In the genomic region with DNA sequence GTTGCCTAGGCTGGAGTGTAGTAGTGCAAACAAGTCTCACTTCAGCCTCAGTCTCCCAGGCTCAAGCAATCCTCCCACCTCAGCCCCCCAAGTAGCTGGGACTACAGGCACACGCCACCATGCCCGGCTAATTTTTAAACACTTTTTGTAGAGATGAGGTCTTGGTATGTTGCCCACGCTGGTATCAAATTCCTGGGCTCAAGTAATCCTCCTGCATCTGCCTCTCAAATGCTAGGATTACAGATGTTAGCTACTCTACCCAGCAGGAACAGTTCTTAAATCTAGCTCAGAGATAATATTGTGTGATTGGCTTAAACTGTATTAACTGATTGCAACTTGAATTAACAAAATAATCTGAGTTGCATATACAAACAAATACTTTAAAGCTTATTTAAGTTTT, we compare ENCODE assay signal across 24 cellular contexts.
"Had no signal": no experiment of that assay in that cellular context is flagged by ENCODE, and none has a peak within 500 bp of the region (broad histone marks: within the 10 kb centered on the region; RNA-seq: fewer than 3 reads in every experiment).

No MANE protein-coding gene starts in this region.

- H3K27ac Mint-ChIP-seq: activated naive CD4-positive, alpha-beta T cell treated with anti-CD3 and anti-CD28 coated beads for 36 hours; activated naive CD8-positive, alpha-beta T cell treated with anti-CD3 and anti-CD28 coated beads for 36 hours had no signal

- H3K27me3 ChIP-seq: adrenal gland, body of pancreas, left lung, pancreas, spleen, tibial nerve had no signal

- H3K4me3 Mint-ChIP-seq: activated naive CD4-positive, alpha-beta T cell treated with anti-CD3 and anti-CD28 coated beads for 36 hours; activated naive CD8-positive, alpha-beta T cell treated with anti-CD3 and anti-CD28 coated beads for 36 hours had no signal

- H3K27ac ChIP-seq: adrenal gland, body of pancreas, epithelial cell of prostate, left lung, lower lobe of right lung, pancreas, psoas muscle, spleen, tibial nerve, VCaP had no signal

- H3K4me3 ChIP-seq: adrenal gland, body of pancreas, left lung, lower lobe of right lung, mucosa of descending colon, pancreas, psoas muscle, spleen, tibial nerve had no signal

- H3K4me1 Mint-ChIP-seq: activated naive CD8-positive, alpha-beta T cell treated with anti-CD3 and anti-CD28 coated beads for 36 hours had no signal

- H3K27me3 Mint-ChIP-seq: activated naive CD8-positive, alpha-beta T cell treated with anti-CD3 and anti-CD28 coated beads for 36 hours had no signal

- ATAC-seq: body of pancreas, left lung, lower lobe of right lung, mucosa of descending colon, pancreas, psoas muscle had no signal

- H3K4me1 ChIP-seq: adrenal gland, left lung, lower lobe of right lung, spleen had no signal

- H3K36me3 ChIP-seq: adrenal gland, left lung, lower lobe of right lung, pancreas, spleen, tibial nerve had no signal

- DNase-seq: activated CD4-positive, alpha-beta T cell treated with anti-CD3 and anti-CD28 coated beads for 4 hours; activated CD4-positive, alpha-beta T cell treated with anti-CD3 and anti-CD28 coated beads, Interleukin-2, amount 50 U/mL, for 4 hours; activated effector memory CD4-positive, alpha-beta T cell treated with anti-CD3 and anti-CD28 coated beads, Interleukin-2, amount 50 U/mL, for 16 hours; activated naive CD4-positive, alpha-beta T cell treated with anti-CD3 and anti-CD28 coated beads for 36 hours; activated naive CD8-positive, alpha-beta T cell treated with anti-CD3 and anti-CD28 coated beads for 36 hours; activated T-cell treated with anti-CD3 and anti-CD28 coated beads for 4 hours; adrenal gland; aorta; body of pancreas; effector CD8-positive, alpha-beta T cell; kidney glomerular epithelial cell; left lung; lower lobe of right lung; mesenchymal stem cell; mucosa of descending colon; nucleus accumbens; pancreas; psoas muscle; spleen; stimulated activated naive CD4-positive, alpha-beta T cell treated with Interleukin-2 at 50 U/mL for 16 hours; T-helper 1 cell had no signal

- H3K9me3 Mint-ChIP-seq: activated naive CD4-positive, alpha-beta T cell treated with anti-CD3 and anti-CD28 coated beads for 36 hours; activated naive CD8-positive, alpha-beta T cell treated with anti-CD3 and anti-CD28 coated beads for 36 hours had no signal

- H3K9me3 ChIP-seq: adrenal gland, body of pancreas, left lung, lower lobe of right lung, mucosa of descending colon, pancreas, psoas muscle, spleen, tibial nerve had no signal

- H3K36me3 Mint-ChIP-seq: activated naive CD8-positive, alpha-beta T cell treated with anti-CD3 and anti-CD28 coated beads for 36 hours had no signal
